In the genomic region with DNA sequence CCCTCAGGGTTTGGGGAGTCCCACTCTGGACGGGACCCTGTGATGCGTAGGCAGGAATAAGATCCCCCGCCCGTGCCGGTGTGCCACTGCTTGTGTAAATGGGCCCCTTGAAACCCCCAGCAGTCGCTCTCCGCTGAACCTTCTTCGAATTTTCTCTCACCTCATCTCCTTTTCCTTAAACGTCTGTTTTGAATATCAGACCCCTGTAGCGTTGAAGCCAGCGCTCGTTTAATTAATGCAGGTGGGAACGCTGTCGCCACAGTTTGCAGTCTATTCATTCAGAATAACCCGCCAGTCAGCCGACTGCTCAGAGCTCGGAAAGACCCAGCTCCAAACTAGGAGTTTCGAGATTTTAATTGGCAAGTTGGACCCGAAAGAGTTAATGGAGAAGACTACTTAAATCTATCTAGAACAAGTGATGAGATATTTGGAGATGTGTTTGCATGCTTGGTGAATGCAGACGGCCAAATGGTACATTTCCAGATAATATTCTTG, we compare ENCODE assay signal across 8 cellular contexts. TPM values are rescaled to one million over a fixed set of nuclear protein-coding genes. Genes with fewer than 3 reads are reported as not detected.
DNase-seq lines count a peak whose midpoint lies in the region; ATAC-seq and TF ChIP-seq lines count a peak whose summit lies in the region.

No MANE protein-coding gene starts in this region.

- peak; percentile 69 for DNase-seq in NCI-H748 (lab: John Stamatoyannopoulos, UW; ENCODE audit: unreplicated experiment)
- peak; percentile 32 for DNase-seq in dermis blood vessel endothelial cell
- no peak for DNase-seq in naive B cell
- DNase-seq in GOT3 (lab: John Stamatoyannopoulos, UW) = no peak
- no peak for DNase-seq in CD1c-positive myeloid dendritic cell (ENCODE audit: extremely low spot score)

- peaks cover 23% of the 10 kb centered on the region for H3K4me1 ChIP-seq in DOHH2 (ENCODE audit: control insufficient read depth, low read length)

- H3K27me3 Mint-ChIP-seq in naive B cell = peaks cover 0 to 4% (median 0%) of the 10 kb centered on the region in 3 donors

- peak overlapping the region; percentile 71 for H3K27ac ChIP-seq in DOHH2 (ENCODE audit: low read depth, low read length)

- TF ChIP-seq CTCF in DOHH2 (IDR thresholded peaks at IDR 0.05; ENCODE audit: low read depth, low read length, poor library complexity, severe bottlenecking) = no peak

- peaks cover 0 to 8% of the 10 kb centered on the region in 2 donors for H3K36me3 Mint-ChIP-seq in naive B cell

- ATAC-seq in GM21723 (IDR thresholded peaks at IDR 0.05; ENCODE audit: unreplicated experiment) (peak; percentile 34), naive B cell (ENCODE audit: low read depth in 2 of 2) (peak; percentile 22), HG03521 (IDR thresholded peaks at IDR 0.05; ENCODE audit: unreplicated experiment) (no peak)

- H3K9me3 Mint-ChIP-seq in naive B cell = no peaks in the 10 kb centered on the region

- no peaks in the 10 kb centered on the region for H3K9me3 ChIP-seq in DOHH2 (ENCODE audit: control insufficient read depth, insufficient read depth, low read length)

- H3K4me1 Mint-ChIP-seq in naive B cell = peaks cover 20 to 34% (median 32%) of the 10 kb centered on the region in 3 donors

- no peaks in the 10 kb centered on the region for H3F3A ChIP-seq in DOHH2 (ENCODE audit: control insufficient read depth, insufficient read depth)

- peak overlapping the region; percentile 93 to 99 (median 98) for H3K27ac Mint-ChIP-seq in naive B cell

- no peaks in the 10 kb centered on the region for H3K27me3 ChIP-seq in DOHH2 (ENCODE audit: control insufficient read depth, low read length)

- H3K4me2 ChIP-seq in DOHH2 (ENCODE audit: low read length) = peak overlapping the region; percentile 62

- peak overlapping the region; percentile 84 for H3K4me3 ChIP-seq in DOHH2 (ENCODE audit: low read length)

- H3K36me3 ChIP-seq in DOHH2 (ENCODE audit: control insufficient read depth, low read length) = peaks cover 22% of the 10 kb centered on the region

- H3K9me2 ChIP-seq in DOHH2 (replicated peaks; ENCODE audit: control insufficient read depth, low read length) = no peaks in the 10 kb centered on the region

- no peaks in the 10 kb centered on the region for H4K20me1 ChIP-seq in DOHH2 (ENCODE audit: control insufficient read depth, insufficient read depth, low read depth, low read length)

- H3K79me2 ChIP-seq in DOHH2 (ENCODE audit: control insufficient read depth, low read length) = peaks cover 46% of the 10 kb centered on the region

- peak overlapping the region; percentile 89 to 100 (median 97) for H3K4me3 Mint-ChIP-seq in naive B cell

RNA-seq across cellular contexts. Expression of a gene that starts 0.7 kb away (rescaled TPM):
- 14.3 and 37.1 TPM in 2 replicates for total RNA-seq in dermis blood vessel endothelial cell
- 10 to 100 TPM; 32.8 to 52.1 (median 38.3) TPM for polyA plus RNA-seq in naive B cell (ENCODE audit: low read depth in 6 of 6)

Comparison
In these comparisons a context has a peak if more than half of its experiments do, and no peak if none do; other contexts are left out.
1. DNase-seq: peak in NCI-H748 (single experiment) and dermis blood vessel endothelial cell (single experiment); none in naive B cell (single experiment), GOT3 (single experiment) and CD1c-positive myeloid dendritic cell (single experiment).